19 cellular contexts compared by ENCODE assay signal in the genomic region with DNA sequence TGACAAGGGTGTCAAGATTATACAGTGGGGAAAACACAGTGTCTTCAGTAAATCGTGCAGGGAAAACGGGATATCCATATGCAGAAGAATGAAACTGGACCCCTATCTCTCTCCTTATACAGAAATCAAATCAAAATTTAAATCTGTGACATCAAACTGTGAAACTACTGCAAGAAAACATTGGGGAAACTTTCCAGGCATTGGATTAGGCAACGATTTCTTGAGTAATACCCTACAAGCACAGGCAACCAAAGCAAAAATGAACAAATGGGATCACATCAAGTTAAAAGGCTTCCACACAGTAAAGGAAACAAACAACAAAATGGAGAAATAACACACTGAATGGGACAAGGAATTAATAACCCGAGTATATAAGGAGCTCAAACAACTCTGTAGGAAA.
"Had no signal": no experiment of that assay in that cellular context is flagged by ENCODE, and none has a peak within 500 bp of the region (broad histone marks: within the 10 kb centered on the region; RNA-seq: fewer than 3 reads in every experiment).

No MANE protein-coding gene starts in this region.

- DNase-seq: dermis blood vessel endothelial cell; esophagus squamous epithelium; foreskin keratinocyte; immature natural killer cell; kidney; left cardiac atrium; left ventricle myocardium inferior; lower lobe of right lung; nucleus accumbens; ovary; small intestine; stimulated activated CD4-positive, alpha-beta T cell treated with anti-CD3 and anti-CD28 coated beads, Interleukin-12 subunit alpha, Interleukin-12 subunit beta, amount 100 ng/mL, for 4 hours; stimulated activated naive CD4-positive, alpha-beta T cell treated with Interleukin-2 at 50 U/mL for 16 hours; trophoblast cell had no signal

- H3K4me3 Mint-ChIP-seq: immature natural killer cell; memory B cell; mesothelial cell of epicardium; natural killer cell treated with Interleukin-12 subunit alpha and Interleukin-12 subunit beta and Interleukin-15 and Interleukin-18, amount 100 ng/mL, for 72 hours; neural progenitor cell had no signal

- H3K27me3 ChIP-seq: esophagus squamous epithelium, foreskin keratinocyte, neural progenitor cell, ovary, right atrium auricular region had no signal

- H3K27ac Mint-ChIP-seq: memory B cell, mesothelial cell of epicardium, neural progenitor cell had no signal

- H3K27me3 Mint-ChIP-seq: memory B cell; natural killer cell treated with Interleukin-12 subunit alpha and Interleukin-12 subunit beta and Interleukin-15 and Interleukin-18, amount 100 ng/mL, for 72 hours had no signal

- H2AFZ ChIP-seq: neural progenitor cell had no signal

- H3K4me2 ChIP-seq: neural progenitor cell had no signal

- H3K27ac ChIP-seq: esophagus squamous epithelium, foreskin keratinocyte, left ventricle myocardium inferior, lower lobe of right lung, neural progenitor cell, ovary, right atrium auricular region had no signal

- H3K9ac ChIP-seq: neural progenitor cell had no signal

- H3K4me1 ChIP-seq: esophagus squamous epithelium, foreskin keratinocyte, lower lobe of right lung had no signal

- H3K36me3 Mint-ChIP-seq: neural progenitor cell had no signal

- H3K4me3 ChIP-seq: esophagus squamous epithelium, left ventricle myocardium inferior, lower lobe of right lung, neural progenitor cell, ovary, right atrium auricular region had no signal

- H3K36me3 ChIP-seq: esophagus squamous epithelium, lower lobe of right lung, neural progenitor cell, ovary had no signal

- H3K4me1 Mint-ChIP-seq: mesothelial cell of epicardium had no signal

- ATAC-seq: foreskin keratinocyte; left cardiac atrium; lower lobe of right lung; natural killer cell treated with Interleukin-12 subunit alpha and Interleukin-12 subunit beta and Interleukin-15 and Interleukin-18, amount 100 ng/mL, for 72 hours had no signal
